In the genomic region with DNA sequence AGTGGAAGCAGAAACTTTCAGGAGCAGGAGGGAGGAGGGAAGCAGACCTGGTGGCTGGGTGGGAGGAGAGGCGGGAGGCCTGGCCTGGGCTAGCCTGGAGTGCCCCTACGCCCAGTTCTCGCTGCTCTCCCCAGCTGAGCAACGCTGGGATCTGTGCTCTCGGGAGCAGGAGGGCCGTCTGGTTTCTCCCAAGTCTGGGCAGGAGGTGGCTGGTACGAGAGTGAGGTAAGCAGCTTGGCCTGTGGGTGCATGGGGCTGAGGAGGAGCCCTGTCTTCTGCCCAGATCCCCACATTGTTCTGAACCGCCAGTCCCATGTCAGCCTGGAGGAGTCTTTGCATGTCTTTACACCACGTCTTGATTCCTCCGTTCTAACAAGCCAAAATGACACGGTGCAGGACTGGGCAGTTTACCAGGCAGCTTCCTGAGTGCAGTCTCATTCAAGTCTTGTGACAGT, we compare ENCODE assay signal across 9 cellular contexts. TPM values are rescaled to one million over a fixed set of nuclear protein-coding genes. Genes with fewer than 3 reads are reported as not detected.
DNase-seq lines count a peak whose midpoint lies in the region; TF ChIP-seq lines count a peak whose summit lies in the region.
"Had no signal": no experiment of that assay in that cellular context is flagged by ENCODE, and none has a peak within 500 bp of the region (broad histone marks: within the 10 kb centered on the region; RNA-seq: fewer than 3 reads in every experiment).

No MANE protein-coding gene starts in this region.

- no peak for TF ChIP-seq CTCF in endodermal cell (conservative IDR thresholded peaks at IDR 0.05)

- H3K4me3 Mint-ChIP-seq in endodermal cell = no peak overlapping the region
- H3K4me3 Mint-ChIP-seq in activated T-cell treated with anti-CD3 and anti-CD28 coated beads, Interleukin-2, amount 50 U/mL, for 24 hours = no peak overlapping the region

- H3K36me3 ChIP-seq in endodermal cell (ENCODE audit: control insufficient read depth, insufficient read depth, low read length) = no peaks in the 10 kb centered on the region

- H3K4me3 ChIP-seq in endodermal cell (ENCODE audit: low read length) = no peak overlapping the region

- H3K4me1 Mint-ChIP-seq in endodermal cell = peaks cover 11% of the 10 kb centered on the region
- H3K4me1 Mint-ChIP-seq in activated T-cell treated with anti-CD3 and anti-CD28 coated beads, Interleukin-2, amount 50 U/mL, for 24 hours (ENCODE audit: low read depth) = peaks cover 5% of the 10 kb centered on the region

- H3K9ac ChIP-seq in endodermal cell (ENCODE audit: extremely low read depth, low read length, poor library complexity, severe bottlenecking) = no peak overlapping the region

- H3K27ac Mint-ChIP-seq in endodermal cell = no peak overlapping the region
- no peak overlapping the region for H3K27ac Mint-ChIP-seq in activated T-cell treated with anti-CD3 and anti-CD28 coated beads, Interleukin-2, amount 50 U/mL, for 24 hours

- no peaks in the 10 kb centered on the region for H3K27me3 ChIP-seq in endodermal cell (ENCODE audit: control insufficient read depth, insufficient read depth, low read length, poor library complexity, severe bottlenecking)

- peaks cover 3% of the 10 kb centered on the region for H3K4me1 ChIP-seq in endodermal cell (ENCODE audit: control insufficient read depth, insufficient read depth, low read length)

- DNase-seq in KBM-7 (peak; percentile 49), endodermal cell (no peak), kidney tubule cell (ENCODE audit: low spot score) (peak; percentile 30), substantia nigra (lab: John Stamatoyannopoulos, UW) (peak in 25 of 49 donors; percentile 16 to 59 (median 36)), SKM-1 treated with dmso at 0.1 percent for 144 hours (lab: John Stamatoyannopoulos, UW; ENCODE audit: unreplicated experiment) (no peak), KG1 (lab: John Stamatoyannopoulos, UW) (no peak)
- DNase-seq in activated T-cell treated with anti-CD3 and anti-CD28 coated beads, Interleukin-2, amount 50 U/mL, for 24 hours = no peak
- DNase-seq: DMS153; stimulated activated CD8-positive, alpha-beta memory T cell treated with anti-CD3 and anti-CD28 coated beads, Interleukin-4, amount 100 ng/mL, for 48 hours had no signal

- 76 to 80% methylated on average over 10 to 11 of the region's 11 CpGs for WGBS in endodermal cell (ENCODE audit: insufficient coverage in 1 of 2, insufficient read length in 1 of 2), 2 experiments

- H3K9me3 ChIP-seq in endodermal cell (ENCODE audit: control insufficient read depth, low read length) = no peaks in the 10 kb centered on the region

- no peaks in the 10 kb centered on the region for H3K27me3 Mint-ChIP-seq in endodermal cell (ENCODE audit: insufficient read depth)
- H3K27me3 Mint-ChIP-seq in activated T-cell treated with anti-CD3 and anti-CD28 coated beads, Interleukin-2, amount 50 U/mL, for 24 hours = peaks cover 6% of the 10 kb centered on the region

- H3K27ac ChIP-seq in endodermal cell (ENCODE audit: low read depth, low read length) (peak overlapping the region; percentile 55), substantia nigra (ENCODE audit: low read depth, low read length, poor library complexity, severe bottlenecking) (peak overlapping the region; percentile 84)

- in situ Hi-C loops in KBM-7 (cut with MboI; ENCODE audit: low pct_unique_long_range_greater_than_20kb, low sequenced_read_pairs) = no loop called here

- no peaks in the 10 kb centered on the region for H3K9me3 Mint-ChIP-seq in endodermal cell
- no peaks in the 10 kb centered on the region for H3K9me3 Mint-ChIP-seq in activated T-cell treated with anti-CD3 and anti-CD28 coated beads, Interleukin-2, amount 50 U/mL, for 24 hours

- no peaks in the 10 kb centered on the region for H3K36me3 Mint-ChIP-seq in endodermal cell (ENCODE audit: low read depth)
- H3K36me3 Mint-ChIP-seq in activated T-cell treated with anti-CD3 and anti-CD28 coated beads, Interleukin-2, amount 50 U/mL, for 24 hours (ENCODE audit: low read depth) = no peaks in the 10 kb centered on the region

RNA-seq across cellular contexts. Expression of gene DAB2IP, which starts 15.0 kb away (rescaled TPM):
- 10 to 100 TPM; 70.7 to 71.0 TPM for total RNA-seq in endodermal cell
- 33.4 TPM for polyA plus RNA-seq in endodermal cell (2013, experiment 1 of 2)
- 36.0 TPM for polyA plus RNA-seq in endodermal cell (2013, experiment 2 of 2)

Comparison
In these comparisons a context has a peak if more than half of its experiments do, and no peak if none do; other contexts are left out.
1. DNase-seq: peak in KBM-7 (single experiment), kidney tubule cell (single experiment) and substantia nigra (25 of 49); none in endodermal cell (single experiment), SKM-1 treated with dmso at 0.1 percent for 144 hours (single experiment), KG1 (single experiment) and activated T-cell treated with anti-CD3 and anti-CD28 coated beads, Interleukin-2, amount 50 U/mL, for 24 hours (single experiment).